In genomic region chr15:75640483-75641175, GRCh38 we compare ENCODE assay signal across 1 cellular context.
TF ChIP-seq lines count a peak whose summit lies in the region.

No MANE protein-coding gene starts in this region.

TF ChIP-seq in HepG2, 621 proteins besides CTCF, POLR2A, EP300 and RAD21 (continued from another document and continues in another):
- no peak for TF ChIP-seq ZNF142 (CRISPR knock-in tag; IDR thresholded peaks at IDR 0.05)
- TF ChIP-seq ZNF335 (CRISPR knock-in tag; IDR thresholded peaks at IDR 0.05): 0 out of 2 replicates have a peak, but pooled peaks have one; percentile 12
- 0 out of 2 replicates have a peak, but pooled peaks have one; percentile 16 for TF ChIP-seq ZBTB3 (CRISPR knock-in tag; IDR thresholded peaks at IDR 0.05; ENCODE audit: borderline replicate concordance, low read depth)
- TF ChIP-seq GABPA (IDR thresholded peaks at IDR 0.05; ENCODE audit: low read depth, low read length): no peak
- no peak; the same call in 1 of the 2 replicates for TF ChIP-seq GABPA (CRISPR knock-in tag; IDR thresholded peaks at IDR 0.05; ENCODE audit: low read depth)
- TF ChIP-seq AKAP8 (CRISPR knock-in tag; IDR thresholded peaks at IDR 0.05): no peak
- 0 out of 2 replicates have a peak, but pooled peaks have one; percentile 27 for TF ChIP-seq KLF11 (CRISPR knock-in tag; IDR thresholded peaks at IDR 0.05)
- no peak for TF ChIP-seq ZNF383 (CRISPR knock-in tag; IDR thresholded peaks at IDR 0.05; ENCODE audit: borderline replicate concordance)
- no peak for TF ChIP-seq THAP8 (CRISPR knock-in tag; IDR thresholded peaks at IDR 0.05; ENCODE audit: borderline replicate concordance)
- no peak for TF ChIP-seq ZNF274 (CRISPR knock-in tag; IDR thresholded peaks at IDR 0.05)
- TF ChIP-seq MEIS1 (CRISPR knock-in tag; IDR thresholded peaks at IDR 0.05; ENCODE audit: borderline replicate concordance): no peak
- 0 out of 2 replicates have a peak, but pooled peaks have one; percentile 33 for TF ChIP-seq ZBTB2 (CRISPR knock-in tag; IDR thresholded peaks at IDR 0.05; ENCODE audit: low read depth)
- TF ChIP-seq ZNF841 (CRISPR knock-in tag; IDR thresholded peaks at IDR 0.05; ENCODE audit: borderline replicate concordance): no peak; the same call in 1 of the 2 replicates
- peak; percentile 47; the same call in 1 of the 2 replicates for TF ChIP-seq RCOR2 (CRISPR knock-in tag; IDR thresholded peaks at IDR 0.05)
- no peak for TF ChIP-seq NCOA2 (CRISPR knock-in tag; IDR thresholded peaks at IDR 0.05)
- no peak for TF ChIP-seq ZNF10 (CRISPR knock-in tag; IDR thresholded peaks at IDR 0.05; ENCODE audit: borderline replicate concordance, low read depth)
- no peak for TF ChIP-seq KLF16 (CRISPR knock-in tag; IDR thresholded peaks at IDR 0.05)
- TF ChIP-seq HNRNPL (IDR thresholded peaks at IDR 0.05; ENCODE audit: low read depth, low read length): no peak
- TF ChIP-seq THAP11 (CRISPR knock-in tag; IDR thresholded peaks at IDR 0.05): 0 out of 2 replicates have a peak, but pooled peaks have one; percentile 6
- no peak for TF ChIP-seq FOXC1 (CRISPR knock-in tag; IDR thresholded peaks at IDR 0.05; ENCODE audit: borderline replicate concordance)
- 0 out of 2 replicates have a peak, but pooled peaks have one; percentile 34 for TF ChIP-seq FOXO4 (CRISPR knock-in tag; conservative IDR thresholded peaks at IDR 0.05)
- TF ChIP-seq MAX (IDR thresholded peaks at IDR 0.05): no peak
- TF ChIP-seq ZSCAN29 (CRISPR knock-in tag; conservative IDR thresholded peaks at IDR 0.05): peak; percentile 38; the same call in 1 of the 2 replicates
- no peak for TF ChIP-seq NR2F6 (IDR thresholded peaks at IDR 0.05)
- TF ChIP-seq NR2F6 (CRISPR knock-in tag; IDR thresholded peaks at IDR 0.05): no peak
- no peak for TF ChIP-seq RFXAP (CRISPR knock-in tag; IDR thresholded peaks at IDR 0.05; ENCODE audit: borderline replicate concordance)
- no peak for TF ChIP-seq ZNF576 (CRISPR knock-in tag; IDR thresholded peaks at IDR 0.05)
- TF ChIP-seq NFKB2 (CRISPR knock-in tag; IDR thresholded peaks at IDR 0.05; ENCODE audit: borderline replicate concordance): no peak
- TF ChIP-seq CC2D1A (CRISPR knock-in tag; IDR thresholded peaks at IDR 0.05): no peak
- TF ChIP-seq ZNF572 (CRISPR knock-in tag; IDR thresholded peaks at IDR 0.05): 0 out of 2 replicates have a peak, but pooled peaks have one; percentile 9
- no peak for TF ChIP-seq ATF3 (CRISPR knock-in tag; IDR thresholded peaks at IDR 0.05)
- no peak; the same call in 1 of the 2 replicates for TF ChIP-seq ZNF704 (CRISPR knock-in tag; IDR thresholded peaks at IDR 0.05; ENCODE audit: borderline replicate concordance)
- TF ChIP-seq SPEN (CRISPR knock-in tag; IDR thresholded peaks at IDR 0.05; ENCODE audit: low read depth): no peak
- TF ChIP-seq ZNF781 (CRISPR knock-in tag; IDR thresholded peaks at IDR 0.05; ENCODE audit: borderline replicate concordance, not compliant biosample characterization): no peak
- TF ChIP-seq ATM (IDR thresholded peaks at IDR 0.05; ENCODE audit: borderline replicate concordance): no peak
- no peak for TF ChIP-seq ATF7 (IDR thresholded peaks at IDR 0.05)
- no peak for TF ChIP-seq ATF7 (CRISPR knock-in tag; IDR thresholded peaks at IDR 0.05)
- TF ChIP-seq SATB2 (CRISPR knock-in tag; IDR thresholded peaks at IDR 0.05): no peak; the same call in 1 of the 2 replicates
- TF ChIP-seq CEBPB (IDR thresholded peaks at IDR 0.05; ENCODE audit: borderline replicate concordance, low read depth, low read length): no peak
- TF ChIP-seq CCDC6 (CRISPR knock-in tag; IDR thresholded peaks at IDR 0.05): 0 out of 2 replicates have a peak, but pooled peaks have one; percentile 2
- no peak for TF ChIP-seq ARNT (IDR thresholded peaks at IDR 0.05)
- TF ChIP-seq ZNF652 (CRISPR knock-in tag; IDR thresholded peaks at IDR 0.05; ENCODE audit: borderline replicate concordance, low read depth): peak; percentile 62
- TF ChIP-seq SOX5 (CRISPR knock-in tag; IDR thresholded peaks at IDR 0.05; ENCODE audit: borderline replicate concordance): peak; percentile 74
- TF ChIP-seq ETV5 (CRISPR knock-in tag; IDR thresholded peaks at IDR 0.05; ENCODE audit: borderline replicate concordance): no peak
- TF ChIP-seq HNF4G (IDR thresholded peaks at IDR 0.05; ENCODE audit: borderline replicate concordance, low read depth, low read length): no peak
- TF ChIP-seq HNF4G (CRISPR knock-in tag; IDR thresholded peaks at IDR 0.05; ENCODE audit: borderline replicate concordance, low read depth): 0 out of 2 replicates have a peak, but pooled peaks have one; percentile 30
- peak; percentile 10 for TF ChIP-seq ASH2L (IDR thresholded peaks at IDR 0.05; ENCODE audit: insufficient read length, low read depth, low read length)
- TF ChIP-seq ZFP1 (CRISPR knock-in tag; IDR thresholded peaks at IDR 0.05): peak; percentile 7; the same call in 1 of the 2 replicates
- no peak for TF ChIP-seq GRHL1 (CRISPR knock-in tag; conservative IDR thresholded peaks at IDR 0.05)
- TF ChIP-seq ZNF331 (CRISPR knock-in tag; IDR thresholded peaks at IDR 0.05): 0 out of 2 replicates have a peak, but pooled peaks have one; percentile 19
- TF ChIP-seq GFI1 (CRISPR knock-in tag; IDR thresholded peaks at IDR 0.05; ENCODE audit: borderline replicate concordance): no peak
- no peak for TF ChIP-seq PHF8 (CRISPR knock-in tag; IDR thresholded peaks at IDR 0.05)
- TF ChIP-seq MIER2 (CRISPR knock-in tag; IDR thresholded peaks at IDR 0.05): no peak
- TF ChIP-seq ZNF782 (CRISPR knock-in tag; IDR thresholded peaks at IDR 0.05; ENCODE audit: borderline replicate concordance): no peak
- TF ChIP-seq CERS6 (CRISPR knock-in tag; IDR thresholded peaks at IDR 0.05): no peak
- TF ChIP-seq REPIN1 (CRISPR knock-in tag; IDR thresholded peaks at IDR 0.05; ENCODE audit: borderline replicate concordance, low read depth): no peak
- no peak for TF ChIP-seq ZNF775 (CRISPR knock-in tag; IDR thresholded peaks at IDR 0.05; ENCODE audit: borderline replicate concordance)
- TF ChIP-seq LCORL (IDR thresholded peaks at IDR 0.05): no peak
- 0 out of 2 replicates have a peak, but pooled peaks have one; percentile 8 for TF ChIP-seq LCORL (CRISPR knock-in tag; IDR thresholded peaks at IDR 0.05)
- TF ChIP-seq SAP130 (CRISPR knock-in tag; IDR thresholded peaks at IDR 0.05; ENCODE audit: low read depth): peak; percentile 43; the same call in 1 of the 2 replicates
- TF ChIP-seq NFE2L1 (CRISPR knock-in tag; IDR thresholded peaks at IDR 0.05; ENCODE audit: borderline replicate concordance): no peak
- TF ChIP-seq ZNF674 (CRISPR knock-in tag; IDR thresholded peaks at IDR 0.05; ENCODE audit: low read depth): no peak
- no peak for TF ChIP-seq MZF1 (CRISPR knock-in tag; IDR thresholded peaks at IDR 0.05; ENCODE audit: borderline replicate concordance)
